16 cellular contexts compared by ENCODE assay signal in genomic region chr1:228241259-228241658, GRCh38. TPM values are rescaled to one million over a fixed set of nuclear protein-coding genes. Genes with fewer than 3 reads are reported as not detected.
A peak's percentile ranks its signal among the peaks of the same experiment; 100 is the strongest.
DNase-seq lines count a peak whose midpoint lies in the region; ATAC-seq and TF ChIP-seq lines count a peak whose summit lies in the region.
"Had no signal": no experiment of that assay in that cellular context is flagged by ENCODE, and none has a peak within 500 bp of the region (broad histone marks: within the 10 kb centered on the region; RNA-seq: fewer than 3 reads in every experiment).

No MANE protein-coding gene starts in this region.

- H3K4me1 Mint-ChIP-seq in endodermal cell, result no peaks in the 10 kb centered on the region
- H3K4me1 Mint-ChIP-seq in effector memory CD8-positive, alpha-beta T cell (ENCODE audit: low read depth in 2 of 2), result peaks cover 6 to 7% of the 10 kb centered on the region in 2 donors
- peaks cover 9 to 20% (median 11%) of the 10 kb centered on the region in 4 donors for H3K4me1 Mint-ChIP-seq in naive thymus-derived CD8-positive, alpha-beta T cell

- intact Hi-C loops in psoas muscle (cut with DNase I), result no loop called here

- POLR2A ChIA-PET in naive thymus-derived CD8-positive, alpha-beta T cell (lab: Charles Lee), result interaction anchor here (1.1 kb wide), 1 partner anchor 34 kb away, joined by 4 read pairs; no protein-coding TSS in a partner anchor

- peak; percentile 21 for DNase-seq in DMS 273 (lab: John Stamatoyannopoulos, UW; ENCODE audit: unreplicated experiment)
- no peak for DNase-seq in DMS 273 treated with DMSO at 0.1 percent for 48 hours (lab: John Stamatoyannopoulos, UW)
- DNase-seq in endodermal cell, result peak; percentile 19
- DNase-seq in psoas muscle, result peak; percentile 66 to 87
- no peak for DNase-seq in RPMI8226
- DNase-seq in effector memory CD8-positive, alpha-beta T cell, result no peak
- no peak for DNase-seq in naive thymus-derived CD8-positive, alpha-beta T cell
- DNase-seq: AML-193; Caco-2; CD4-positive, alpha-beta T cell; H9 had no signal

- H3K36me3 Mint-ChIP-seq in endodermal cell (ENCODE audit: low read depth), result peaks cover 94% of the 10 kb centered on the region
- H3K36me3 Mint-ChIP-seq in effector memory CD8-positive, alpha-beta T cell (ENCODE audit: insufficient read depth), result peaks cover 10% of the 10 kb centered on the region
- H3K36me3 Mint-ChIP-seq in naive thymus-derived CD8-positive, alpha-beta T cell, result peaks cover 70 to 87% (median 86%) of the 10 kb centered on the region in 3 donors

- no peak overlapping the region for H3K9ac ChIP-seq in endodermal cell (ENCODE audit: extremely low read depth, low read length, poor library complexity, severe bottlenecking)

- H3K36me3 ChIP-seq in endodermal cell (ENCODE audit: control insufficient read depth, insufficient read depth, low read length) (peaks cover 86% of the 10 kb centered on the region), psoas muscle (ENCODE audit: insufficient read depth in 1 of 2, low read depth in 1 of 2) (peaks cover 17 to 98% of the 10 kb centered on the region in 2 donors)

- H3K9me3 ChIP-seq in endodermal cell (ENCODE audit: control insufficient read depth, low read length) (peaks cover 91% of the 10 kb centered on the region), psoas muscle (no peaks in the 10 kb centered on the region)

- no peak overlapping the region for H3K27ac Mint-ChIP-seq in endodermal cell
- H3K27ac Mint-ChIP-seq in effector memory CD8-positive, alpha-beta T cell, result no peak overlapping the region
- H3K27ac Mint-ChIP-seq in naive thymus-derived CD8-positive, alpha-beta T cell, result no peak overlapping the region
- H3K27ac Mint-ChIP-seq: CD4-positive, alpha-beta T cell; H9; IgD-negative memory B cell had no signal

- peak; percentile 56 to 79 (median 72) for ATAC-seq in psoas muscle
- ATAC-seq in effector memory CD8-positive, alpha-beta T cell (replicated peaks), result no peak
- ATAC-seq in naive thymus-derived CD8-positive, alpha-beta T cell, result no peak
- ATAC-seq: A549, HepG2 had no signal

- peaks cover 78% of the 10 kb centered on the region for H3K9me3 Mint-ChIP-seq in endodermal cell
- peaks cover 17 to 32% of the 10 kb centered on the region in 2 donors for H3K9me3 Mint-ChIP-seq in effector memory CD8-positive, alpha-beta T cell
- H3K9me3 Mint-ChIP-seq in naive thymus-derived CD8-positive, alpha-beta T cell, result peaks cover 12 to 69% (median 51%) of the 10 kb centered on the region in 9 donors

- H3K4me1 ChIP-seq in endodermal cell (ENCODE audit: control insufficient read depth, insufficient read depth, low read length) (no peaks in the 10 kb centered on the region), psoas muscle (peaks cover 53% of the 10 kb centered on the region)
- H3K4me1 ChIP-seq: A549, Caco-2 had no signal

- no peak overlapping the region for H3K4me3 ChIP-seq in endodermal cell (ENCODE audit: low read length)
- H3K4me3 ChIP-seq in psoas muscle, result no peak overlapping the region
- H3K4me3 ChIP-seq: A549 had no signal

- WGBS in endodermal cell (ENCODE audit: insufficient coverage in 1 of 2, insufficient read length in 1 of 2), 2 experiments, result 94 to 100% methylated on average over 1 to 2 of the region's 2 CpGs
- WGBS in psoas muscle, 3 donors, result 50 to 60% (median 53%) methylated on average over 2 of the region's 2 CpGs

- no peak overlapping the region for H3K4me3 Mint-ChIP-seq in endodermal cell
- no peak overlapping the region for H3K4me3 Mint-ChIP-seq in effector memory CD8-positive, alpha-beta T cell
- H3K4me3 Mint-ChIP-seq in naive thymus-derived CD8-positive, alpha-beta T cell, result no peak overlapping the region
- H3K4me3 Mint-ChIP-seq: CD4-positive, alpha-beta T cell; H9; IgD-negative memory B cell had no signal

- TF ChIP-seq CTCF in endodermal cell (conservative IDR thresholded peaks at IDR 0.05), result no peak
- TF ChIP-seq CTCF in psoas muscle (IDR thresholded peaks at IDR 0.05), result no peak

- H3K27me3 ChIP-seq in endodermal cell (ENCODE audit: control insufficient read depth, insufficient read depth, low read length, poor library complexity, severe bottlenecking) (no peaks in the 10 kb centered on the region), psoas muscle (ENCODE audit: insufficient read depth in 3 of 3, low read length in 2 of 3) (no peaks in the 10 kb centered on the region)

- no peak overlapping the region for H3K27ac ChIP-seq in endodermal cell (ENCODE audit: low read depth, low read length)
- peak overlapping the region; percentile 49 for H3K27ac ChIP-seq in psoas muscle
- H3K27ac ChIP-seq: 22Rv1, A549, C4-2B had no signal

- H3K27me3 Mint-ChIP-seq in endodermal cell (ENCODE audit: insufficient read depth), result no peaks in the 10 kb centered on the region
- H3K27me3 Mint-ChIP-seq in effector memory CD8-positive, alpha-beta T cell, result no peaks in the 10 kb centered on the region
- H3K27me3 Mint-ChIP-seq in naive thymus-derived CD8-positive, alpha-beta T cell, result no peaks in the 10 kb centered on the region
- H3K27me3 Mint-ChIP-seq: CD4-positive, alpha-beta T cell; IgD-negative memory B cell had no signal

RNA-seq across cellular contexts. Expression of gene OBSCN, which starts 33.4 kb away (rescaled TPM):
- total RNA-seq in endodermal cell (10 to 100 TPM; 53.7 to 68.9 TPM), psoas muscle (1,000 to 10,000 TPM; 1,061 to 1,869 (median 1,568) TPM)
- polyA plus RNA-seq in endodermal cell (2013, experiment 1 of 2), result 17.7 TPM
- polyA plus RNA-seq in endodermal cell (2013, experiment 2 of 2), result 15.0 TPM
- polyA plus RNA-seq in psoas muscle, result 100 to 1,000 TPM; 397 to 658 (median 442) TPM
- 100 to 1,000 TPM in 1 of 2 experiments, 10 to 100 TPM in 1; 99.3 to 102 TPM for total RNA-seq in naive thymus-derived CD8-positive, alpha-beta T cell
- 1 to 10 TPM in 2 of 3 donors, under 1 TPM in 1; 0.56 to 4.9 (median 2.4) TPM for polyA plus RNA-seq in naive thymus-derived CD8-positive, alpha-beta T cell

Comparison
In these comparisons a context has a peak if more than half of its experiments do, and no peak if none do; other contexts are left out.
1. DNase-seq: peak in DMS 273 (single experiment), endodermal cell (single experiment) and psoas muscle (2 of 2); none in DMS 273 treated with DMSO at 0.1 percent for 48 hours (single experiment), RPMI8226 (single experiment), effector memory CD8-positive, alpha-beta T cell (0 of 3) and naive thymus-derived CD8-positive, alpha-beta T cell (0 of 10).
2. ATAC-seq: peak in psoas muscle (4 of 4); none in effector memory CD8-positive, alpha-beta T cell (single experiment) and naive thymus-derived CD8-positive, alpha-beta T cell (0 of 2).
3. RNA of gene OBSCN, which starts 33.4 kb away (total RNA-seq): 1,061 to 1,869 TPM in psoas muscle; 99.3 to 102 TPM in naive thymus-derived CD8-positive, alpha-beta T cell and 53.7 to 68.9 TPM in endodermal cell; every median in the first group is over 10 times any median in the second.